ENCODE assay signal across 1 cellular context in genomic region chr5:149452007-149452664, GRCh38.
A peak's percentile ranks its signal among the peaks of the same experiment; 100 is the strongest.
TF ChIP-seq lines count a peak whose summit lies in the region.

No MANE protein-coding gene starts in this region.

TF ChIP-seq in K562, 482 proteins besides CTCF, POLR2A, EP300 and RAD21 (continued from another document and continues in another):
- TF ChIP-seq CSDE1 (IDR thresholded peaks at IDR 0.05) (no peak), GATAD2A (IDR thresholded peaks at IDR 0.05) (no peak; the same call in 1 of the 2 replicates), KLF13 (tag; IDR thresholded peaks at IDR 0.05; ENCODE audit: borderline replicate concordance, low read depth) (no peak), SIN3A (IDR thresholded peaks at IDR 0.05; ENCODE audit: borderline replicate concordance in 2 of 2, control insufficient read depth in 1 of 2, low read depth in 2 of 2, low read length in 2 of 2) (no peak), CAMTA2 (CRISPR knock-in tag; conservative IDR thresholded peaks at IDR 0.05) (no peak), BHLHE40 (IDR thresholded peaks at IDR 0.05; ENCODE audit: low read length) (no peak), CUX1 (CRISPR knock-in tag; IDR thresholded peaks at IDR 0.05) (no peak), HEY1 (CRISPR knock-in tag; IDR thresholded peaks at IDR 0.05; ENCODE audit: borderline replicate concordance) (no peak), E2F6 (IDR thresholded peaks at IDR 0.05; ENCODE audit: borderline replicate concordance in 1 of 2, extremely low read depth in 1 of 2, insufficient read depth in 1 of 2, insufficient read length in 1 of 2, low read depth in 1 of 2, low read length in 1 of 2, poor library complexity in 1 of 2, severe bottlenecking in 1 of 2) (no peak), NR4A1 (CRISPR knock-in tag; IDR thresholded peaks at IDR 0.05) (no peak), NR4A1 (tag; IDR thresholded peaks at IDR 0.05) (peak; percentile 75; the same call in 1 of the 2 replicates), FOXO4 (CRISPR knock-in tag; IDR thresholded peaks at IDR 0.05) (no peak), BRF2 (IDR thresholded peaks at IDR 0.05; ENCODE audit: borderline replicate concordance, insufficient read depth, insufficient read length) (no peak), ZNF239 (CRISPR knock-in tag; IDR thresholded peaks at IDR 0.05) (peak; percentile 18; the same call in 1 of the 2 replicates), ZNF280B (CRISPR knock-in tag; IDR thresholded peaks at IDR 0.05) (no peak), IRF9 (tag; IDR thresholded peaks at IDR 0.05) (no peak), HMG20A (CRISPR knock-in tag; conservative IDR thresholded peaks at IDR 0.05) (no peak), ZNF140 (CRISPR knock-in tag; IDR thresholded peaks at IDR 0.05) (no peak), OTX1 (CRISPR knock-in tag; IDR thresholded peaks at IDR 0.05) (no peak), ZNF785 (CRISPR knock-in tag; IDR thresholded peaks at IDR 0.05) (no peak), NCOA2 (IDR thresholded peaks at IDR 0.05; ENCODE audit: partially characterized antibody in 2 of 2) (no peak), NFATC3 (IDR thresholded peaks at IDR 0.05) (no peak), ZNF830 (CRISPR knock-in tag; IDR thresholded peaks at IDR 0.05) (no peak), CHD7 (IDR thresholded peaks at IDR 0.05; ENCODE audit: low read depth, low read length) (no peak)
- TF ChIP-seq, protein P1, sequence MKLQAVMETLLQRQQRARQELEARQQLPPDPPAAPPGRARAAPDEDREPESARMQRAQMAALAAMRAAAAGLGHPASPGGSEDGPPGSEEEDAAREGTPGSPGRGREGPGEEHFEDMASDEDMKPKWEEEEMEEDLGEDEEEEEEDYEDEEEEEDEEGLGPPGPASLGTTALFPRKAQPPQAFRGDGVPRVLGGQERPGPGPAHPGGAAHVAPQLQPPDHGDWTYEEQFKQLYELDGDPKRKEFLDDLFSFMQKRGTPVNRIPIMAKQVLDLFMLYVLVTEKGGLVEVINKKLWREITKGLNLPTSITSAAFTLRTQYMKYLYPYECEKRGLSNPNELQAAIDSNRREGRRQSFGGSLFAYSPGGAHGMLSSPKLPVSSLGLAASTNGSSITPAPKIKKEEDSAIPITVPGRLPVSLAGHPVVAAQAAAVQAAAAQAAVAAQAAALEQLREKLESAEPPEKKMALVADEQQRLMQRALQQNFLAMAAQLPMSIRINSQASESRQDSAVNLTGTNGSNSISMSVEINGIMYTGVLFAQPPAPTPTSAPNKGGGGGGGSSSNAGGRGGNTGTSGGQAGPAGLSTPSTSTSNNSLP (IDR thresholded peaks at IDR 0.05; ENCODE audit: borderline replicate concordance, low read depth, low read length), result no peak
- TF ChIP-seq, protein P2, sequence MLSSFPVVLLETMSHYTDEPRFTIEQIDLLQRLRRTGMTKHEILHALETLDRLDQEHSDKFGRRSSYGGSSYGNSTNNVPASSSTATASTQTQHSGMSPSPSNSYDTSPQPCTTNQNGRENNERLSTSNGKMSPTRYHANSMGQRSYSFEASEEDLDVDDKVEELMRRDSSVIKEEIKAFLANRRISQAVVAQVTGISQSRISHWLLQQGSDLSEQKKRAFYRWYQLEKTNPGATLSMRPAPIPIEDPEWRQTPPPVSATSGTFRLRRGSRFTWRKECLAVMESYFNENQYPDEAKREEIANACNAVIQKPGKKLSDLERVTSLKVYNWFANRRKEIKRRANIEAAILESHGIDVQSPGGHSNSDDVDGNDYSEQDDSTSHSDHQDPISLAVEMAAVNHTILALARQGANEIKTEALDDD (IDR thresholded peaks at IDR 0.05), result peak; percentile 49; the same call in 1 of the 2 replicates
- TF ChIP-seq, protein P3, sequence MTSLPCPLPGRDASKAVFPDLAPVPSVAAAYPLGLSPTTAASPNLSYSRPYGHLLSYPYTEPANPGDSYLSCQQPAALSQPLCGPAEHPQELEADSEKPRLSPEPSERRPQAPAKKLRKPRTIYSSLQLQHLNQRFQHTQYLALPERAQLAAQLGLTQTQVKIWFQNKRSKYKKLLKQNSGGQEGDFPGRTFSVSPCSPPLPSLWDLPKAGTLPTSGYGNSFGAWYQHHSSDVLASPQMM (CRISPR knock-in tag; IDR thresholded peaks at IDR 0.05), result no peak
